24 cellular contexts compared by ENCODE assay signal in the genomic region with DNA sequence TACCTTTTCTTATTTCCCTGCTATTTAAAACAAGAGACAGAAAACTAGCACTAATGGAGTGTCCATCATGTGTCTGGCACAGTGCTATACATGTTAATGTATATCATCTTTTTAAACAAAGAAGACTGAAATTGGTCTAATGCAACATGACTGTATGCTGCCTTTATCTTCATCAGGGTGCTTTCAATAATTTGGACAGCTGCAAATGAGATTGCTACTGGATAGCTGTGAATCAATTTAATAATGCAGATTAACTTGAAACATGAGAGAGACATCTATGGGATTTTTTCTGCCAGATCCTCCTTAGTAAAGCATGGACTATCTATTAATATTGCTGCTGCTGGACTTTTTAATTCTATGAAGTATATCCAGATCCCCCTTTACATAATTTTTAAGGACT.
"Had no signal": no experiment of that assay in that cellular context is flagged by ENCODE, and none has a peak within 500 bp of the region (broad histone marks: within the 10 kb centered on the region; RNA-seq: fewer than 3 reads in every experiment).

No MANE protein-coding gene starts in this region.

- DNase-seq: colonic mucosa; cortex of kidney; dermis blood vessel endothelial cell; dorsolateral prefrontal cortex; effector CD4-positive, alpha-beta T cell; effector CD8-positive, alpha-beta T cell; effector memory CD4-positive, alpha-beta T cell; effector memory CD8-positive, alpha-beta T cell; endodermal cell; erythroblast; esophagus squamous epithelium; foreskin fibroblast; foreskin keratinocyte; foreskin melanocyte; gastrocnemius medialis; glutamatergic neuron; head of caudate nucleus; heart left ventricle; heart right ventricle had no signal

- H3K4me1 ChIP-seq: colonic mucosa, esophagus muscularis mucosa, esophagus squamous epithelium, foreskin keratinocyte, gastrocnemius medialis, gastroesophageal sphincter, heart left ventricle, heart right ventricle had no signal

- H3K4me3 ChIP-seq: colonic mucosa, coronary artery, dorsolateral prefrontal cortex, esophagus muscularis mucosa, esophagus squamous epithelium, gastrocnemius medialis, gastroesophageal sphincter, heart left ventricle, heart right ventricle had no signal

- H3K9me3 ChIP-seq: colonic mucosa, esophagus muscularis mucosa, esophagus squamous epithelium, gastrocnemius medialis, gastroesophageal sphincter, heart right ventricle had no signal

- H3K36me3 ChIP-seq: colonic mucosa, esophagus muscularis mucosa, esophagus squamous epithelium, gastrocnemius medialis, gastroesophageal sphincter, heart left ventricle, heart right ventricle had no signal

- ATAC-seq: effector memory CD8-positive, alpha-beta T cell; esophagus mucosa; foreskin keratinocyte; gastrocnemius medialis; gastroesophageal sphincter; heart left ventricle; heart right ventricle had no signal

- H3K27me3 ChIP-seq: colonic mucosa, dorsolateral prefrontal cortex, esophagus muscularis mucosa, esophagus squamous epithelium, foreskin keratinocyte, gastrocnemius medialis, gastroesophageal sphincter, heart left ventricle, heart right ventricle had no signal

- H3K27ac ChIP-seq: colonic mucosa, coronary artery, dorsolateral prefrontal cortex, epithelial cell of prostate, esophagus muscularis mucosa, esophagus squamous epithelium, foreskin keratinocyte, gastrocnemius medialis, gastroesophageal sphincter, heart left ventricle, heart right ventricle had no signal
